8 cellular contexts compared by ENCODE assay signal in genomic region chr9:21974542-21975409, GRCh38. TPM values are rescaled to one million over a fixed set of nuclear protein-coding genes. Genes with fewer than 3 reads are reported as not detected.
DNase-seq lines count a peak whose midpoint lies in the region; ATAC-seq and TF ChIP-seq lines count a peak whose summit lies in the region.

No MANE protein-coding gene starts in this region.

- H3K27ac ChIP-seq in HUES48 (ENCODE audit: low read depth, low read length) (no peak overlapping the region), SK-N-MC (peak overlapping the region; percentile 70), lung (ENCODE audit: low read depth in 1 of 2, low read length in 1 of 2) (no peak overlapping the region), subcutaneous abdominal adipose tissue (ENCODE audit: low read depth, low read length) (no peak overlapping the region)

- peak overlapping the region; percentile 45 for H3K27ac Mint-ChIP-seq in dendritic cell treated with granulocyte-macrophage colony-stimulating factor and Interleukin-4, amounts not matched to agents 40 ng/mL and 50 ng/mL, for 4 days

- H3K9ac ChIP-seq in HUES48 (ENCODE audit: low read depth, low read length) (no peak overlapping the region), SK-N-MC (ENCODE audit: insufficient read length) (peak overlapping the region; percentile 86), subcutaneous abdominal adipose tissue (ENCODE audit: low read length in 5 of 5) (peak overlapping the region in 1 of 5 donors; percentile 52)

- H3K4me1 ChIP-seq in HUES48 (ENCODE audit: control insufficient read depth, insufficient read depth, low read length) (peaks cover 22% of the 10 kb centered on the region), lung (ENCODE audit: control insufficient read depth in 2 of 2, insufficient read depth in 2 of 2, low read length in 2 of 2) (peaks cover 0 to 13% of the 10 kb centered on the region in 2 donors), subcutaneous abdominal adipose tissue (ENCODE audit: control insufficient read depth in 5 of 5, insufficient read depth in 5 of 5, low read length in 5 of 5) (peaks cover 0 to 22% (median 16%) of the 10 kb centered on the region in 5 donors)

- WGBS in lung, 2 donors: 1 to 2% methylated on average over 58 to 64 of the region's 64 CpGs

- ATAC-seq in GM21367 (IDR thresholded peaks at IDR 0.05; ENCODE audit: unreplicated experiment): peak; percentile 57
- peak; percentile 63 for ATAC-seq in lung (ENCODE audit: insufficient read depth, low FRiP score)

- H3K9me3 ChIP-seq in HUES48 (ENCODE audit: control insufficient read depth, insufficient read depth, low read length): no peaks in the 10 kb centered on the region
- H3K9me3 ChIP-seq in SK-N-MC (ENCODE audit: low read depth, low read length): no peaks in the 10 kb centered on the region
- H3K9me3 ChIP-seq in lung (ENCODE audit: control insufficient read depth in 2 of 2, insufficient read depth in 1 of 2, low read length in 1 of 2): peaks cover 0 to 16% of the 10 kb centered on the region in 2 donors
- H3K9me3 ChIP-seq in subcutaneous abdominal adipose tissue (ENCODE audit: control insufficient read depth in 5 of 5, low read length in 5 of 5): peaks cover 0 to 2% (median 0%) of the 10 kb centered on the region in 5 donors

- no peaks in the 10 kb centered on the region for H3K36me3 Mint-ChIP-seq in dendritic cell treated with granulocyte-macrophage colony-stimulating factor and Interleukin-4, amounts not matched to agents 40 ng/mL and 50 ng/mL, for 4 days (ENCODE audit: low read depth)

- H3K4me3 ChIP-seq in HUES48 (ENCODE audit: low read depth, low read length) (peak overlapping the region; percentile 70), SK-N-MC (peak overlapping the region; percentile 85), lung (peak overlapping the region; percentile 24), subcutaneous abdominal adipose tissue (ENCODE audit: low read depth in 1 of 5, low read length in 5 of 5) (peak overlapping the region; percentile 36 to 62 (median 53))

- no peaks in the 10 kb centered on the region for H3K9me3 Mint-ChIP-seq in dendritic cell treated with granulocyte-macrophage colony-stimulating factor and Interleukin-4, amounts not matched to agents 40 ng/mL and 50 ng/mL, for 4 days

- H3K27me3 ChIP-seq in HUES48 (ENCODE audit: control insufficient read depth, insufficient read depth, low read length) (peaks cover 99% of the 10 kb centered on the region), lung (ENCODE audit: control insufficient read depth, insufficient read depth) (no peaks in the 10 kb centered on the region), subcutaneous abdominal adipose tissue (ENCODE audit: control insufficient read depth in 5 of 5, insufficient read depth in 4 of 5, low read length in 5 of 5) (peaks cover 61 to 90% (median 72%) of the 10 kb centered on the region in 5 donors)

- H3K27me3 Mint-ChIP-seq in dendritic cell treated with granulocyte-macrophage colony-stimulating factor and Interleukin-4, amounts not matched to agents 40 ng/mL and 50 ng/mL, for 4 days: peaks cover 88% of the 10 kb centered on the region

- peaks cover 61% of the 10 kb centered on the region for H3K4me1 Mint-ChIP-seq in dendritic cell treated with granulocyte-macrophage colony-stimulating factor and Interleukin-4, amounts not matched to agents 40 ng/mL and 50 ng/mL, for 4 days (ENCODE audit: low read depth)

- intact Hi-C loops in dendritic cell treated with granulocyte-macrophage colony-stimulating factor and Interleukin-4, amounts not matched to agents 40 ng/mL and 50 ng/mL, for 4 days (cut with micrococcal nuclease): loop anchor here (5.0 kb wide), 1 partner anchor 33 kb away; the partner anchor contains the start of gene CDKN2B

- DNase-seq in D341Med (ENCODE audit: low spot score) (peak; percentile 73), SK-N-MC (ENCODE audit: low read depth, low spot score) (no peak), lung (ENCODE audit: low spot score) (no peak), GM19240 (ENCODE audit: insufficient read length, low spot score) (no peak)

- H3K4me3 Mint-ChIP-seq in dendritic cell treated with granulocyte-macrophage colony-stimulating factor and Interleukin-4, amounts not matched to agents 40 ng/mL and 50 ng/mL, for 4 days: peak overlapping the region; percentile 76

- TF ChIP-seq CTCF in lung (IDR thresholded peaks at IDR 0.05; ENCODE audit: control extremely low read depth, extremely low read depth): no peak

- no peaks in the 10 kb centered on the region for H3K36me3 ChIP-seq in HUES48 (ENCODE audit: control insufficient read depth, insufficient read depth, low read length)
- H3K36me3 ChIP-seq in SK-N-MC (ENCODE audit: insufficient read depth, low read length): peaks cover 27% of the 10 kb centered on the region
- no peaks in the 10 kb centered on the region for H3K36me3 ChIP-seq in lung (ENCODE audit: control insufficient read depth in 2 of 2, insufficient read depth in 2 of 2, low read length in 2 of 2)
- no peaks in the 10 kb centered on the region for H3K36me3 ChIP-seq in subcutaneous abdominal adipose tissue (ENCODE audit: control insufficient read depth in 5 of 5, insufficient read depth in 5 of 5, low read length in 5 of 5)

RNA-seq across cellular contexts. Expression of gene CDKN2A, which starts 19.4 kb away (rescaled TPM):
- total RNA-seq in lung: 1 to 10 TPM in 1 of 2 donors, under 1 TPM in 1; 0.54 to 4.8 TPM
- 1 to 10 TPM; 1.0 to 1.2 TPM for polyA plus RNA-seq in lung

RNA-seq across cellular contexts. Expression of gene CDKN2B-AS1, which starts 19.8 kb away (rescaled TPM):
- 1 to 10 TPM in 1 of 2 donors, under 1 TPM in 1; 0.57 to 1.2 TPM for total RNA-seq in lung
- polyA plus RNA-seq in lung: under 1 TPM; 0.32 to 0.61 TPM

RNA-seq across cellular contexts. Expression of gene CDKN2B, which starts 34.3 kb away (rescaled TPM):
- 10 to 100 TPM in 1 of 2 donors, 1 to 10 TPM in 1; 5.5 to 16.1 TPM for total RNA-seq in lung
- 10 to 100 TPM in 1 of 2 donors, 1 to 10 TPM in 1; 9.3 to 13.1 TPM for polyA plus RNA-seq in lung

Comparison
In these comparisons a context has a peak if more than half of its experiments do, and no peak if none do; other contexts are left out.
1. H3K4me3 ChIP-seq: peak in every context shown above with its lines; median percentile 85 in SK-N-MC; 70 in HUES48; 53 in subcutaneous abdominal adipose tissue; 24 in lung.